ENCODE assay signal across 10 cellular contexts in genomic region chr10:73650537-73651331, GRCh38. TPM values are rescaled to one million over a fixed set of nuclear protein-coding genes. Genes with fewer than 3 reads are reported as not detected.
DNase-seq lines count a peak whose midpoint lies in the region; ATAC-seq and TF ChIP-seq lines count a peak whose summit lies in the region.
"Had no signal": no experiment of that assay in that cellular context is flagged by ENCODE, and none has a peak within 500 bp of the region (broad histone marks: within the 10 kb centered on the region; RNA-seq: fewer than 3 reads in every experiment).

No MANE protein-coding gene starts in this region.

- no peaks in the 10 kb centered on the region for H3K9me3 Mint-ChIP-seq in activated CD8-positive, alpha-beta T cell treated with anti-CD3 and anti-CD28 coated beads, Interleukin-2, amount 10 ng/mL, durations not matched to agents 7 days and 5 days (ENCODE audit: insufficient read depth)

- peak in 1 of 2 donors; percentile 45 for TF ChIP-seq POLR2A in heart left ventricle (IDR thresholded peaks at IDR 0.05)
- TF ChIP-seq POLR2A in esophagus squamous epithelium (IDR thresholded peaks at IDR 0.05) = no peak

- H3K36me3 Mint-ChIP-seq in activated CD8-positive, alpha-beta T cell treated with anti-CD3 and anti-CD28 coated beads, Interleukin-2, amount 10 ng/mL, durations not matched to agents 7 days and 5 days (ENCODE audit: low read depth) = no peaks in the 10 kb centered on the region

- peak; percentile 65 for DNase-seq in AG04450 (ENCODE audit: low read depth, low spot score)
- DNase-seq in heart left ventricle = peak; percentile 73 to 92 (median 86)
- DNase-seq in NCI-H2107 (lab: John Stamatoyannopoulos, UW) = no peak
- no peak for DNase-seq in lower lobe of right lung
- no peak for DNase-seq in esophagus squamous epithelium (lab: John Stamatoyannopoulos, UW)
- DNase-seq in activated CD8-positive, alpha-beta T cell treated with anti-CD3 and anti-CD28 coated beads, Interleukin-2, amount 10 ng/mL, durations not matched to agents 7 days and 5 days = no peak
- DNase-seq: COR-L47, T-helper 17 cell had no signal

- H4K20me1 ChIP-seq in OCI-LY3 (ENCODE audit: insufficient read depth, low read length) = no peaks in the 10 kb centered on the region

- H2AFZ ChIP-seq in OCI-LY3 (ENCODE audit: low read depth, low read length) = no peak overlapping the region

- 35 to 51% (median 41%) methylated on average over 5 of the region's 5 CpGs for WGBS in heart left ventricle, 4 donors
- WGBS in esophagus squamous epithelium, 2 donors = 68 to 75% methylated on average over 4 of the region's 5 CpGs

- no peaks in the 10 kb centered on the region for H3K36me3 ChIP-seq in OCI-LY3 (replicated peaks; ENCODE audit: low read depth, low read length)
- H3K36me3 ChIP-seq in heart left ventricle = peaks cover 0 to 5% (median 0%) of the 10 kb centered on the region in 9 donors
- no peaks in the 10 kb centered on the region for H3K36me3 ChIP-seq in lower lobe of right lung
- H3K36me3 ChIP-seq in esophagus squamous epithelium = no peaks in the 10 kb centered on the region

- H3K4me3 ChIP-seq in AG04450 (ENCODE audit: low read depth, low read length) (no peak overlapping the region), OCI-LY3 (ENCODE audit: low read length) (peak overlapping the region; percentile 40), heart left ventricle (peak overlapping the region in 9 of 12 donors; percentile 7 to 88 (median 70)), lower lobe of right lung (no peak overlapping the region), esophagus squamous epithelium (no peak overlapping the region)

- H3K4me2 ChIP-seq in OCI-LY3 (ENCODE audit: low read length) = peak overlapping the region; percentile 50

- ATAC-seq in GM18861 (IDR thresholded peaks at IDR 0.05; ENCODE audit: unreplicated experiment) (peak; percentile 41), heart left ventricle (peak; percentile 63 to 72 (median 66)), lower lobe of right lung (no peak)
- no peak for ATAC-seq in activated CD8-positive, alpha-beta T cell treated with anti-CD3 and anti-CD28 coated beads, Interleukin-2, amount 10 ng/mL, durations not matched to agents 7 days and 5 days
- ATAC-seq: T-helper 17 cell had no signal

- H3K9me3 ChIP-seq in AG04450 (ENCODE audit: control insufficient read depth, insufficient read depth, low read length) (peaks cover 3% of the 10 kb centered on the region; the same call in 1 of the 2 replicates), OCI-LY3 (ENCODE audit: insufficient read depth, low read length) (no peaks in the 10 kb centered on the region), heart left ventricle (no peaks in the 10 kb centered on the region), lower lobe of right lung (no peaks in the 10 kb centered on the region), esophagus squamous epithelium (no peaks in the 10 kb centered on the region)

- H3K27ac ChIP-seq in AG04450 (ENCODE audit: low read depth, low read length) (peak overlapping the region; percentile 91), OCI-LY3 (ENCODE audit: low read length) (no peak overlapping the region; the same call in 1 of the 2 replicates), heart left ventricle (peak overlapping the region; percentile 72 to 99 (median 92)), lower lobe of right lung (no peak overlapping the region), esophagus squamous epithelium (no peak overlapping the region)

- H3K4me1 Mint-ChIP-seq in activated CD8-positive, alpha-beta T cell treated with anti-CD3 and anti-CD28 coated beads, Interleukin-2, amount 10 ng/mL, durations not matched to agents 7 days and 5 days (ENCODE audit: low read depth) = peaks cover 15% of the 10 kb centered on the region

- intact Hi-C loops in heart left ventricle (cut with DNase I) (loop anchor here in 5 of 10 donors (5.0 to 10.0 kb wide), 4 partner anchors 67 to 94 kb away; partner anchors contain the start of gene SEC24C (in 1 of the 5)), lower lobe of right lung (cut with DNase I) (no loop called here), esophagus squamous epithelium (cut with DNase I) (no loop called here)

- TF ChIP-seq CTCF in AG04450 (IDR thresholded peaks at IDR 0.05; ENCODE audit: low read depth, low read length) (no peak), OCI-LY3 (IDR thresholded peaks at IDR 0.05; ENCODE audit: low read depth, low read length) (no peak), heart left ventricle (IDR thresholded peaks at IDR 0.05) (no peak), lower lobe of right lung (IDR thresholded peaks at IDR 0.05) (no peak), esophagus squamous epithelium (IDR thresholded peaks at IDR 0.05) (no peak)

- CTCF ChIA-PET in AG04450 (lab: Charles Lee) = interaction anchor here (0.6 to 2.5 kb wide), 2 partner anchors 121 to 128 kb away, joined by 3 to 12 read pairs; no protein-coding TSS in a partner anchor
- CTCF ChIA-PET in activated CD8-positive, alpha-beta T cell treated with anti-CD3 and anti-CD28 coated beads, Interleukin-2, amount 10 ng/mL, durations not matched to agents 7 days and 5 days (lab: Charles Lee) = interaction anchor here (12.0 kb wide), 1 partner anchor 121 kb away, joined by 152 read pairs; no protein-coding TSS in a partner anchor

- H3K79me2 ChIP-seq in OCI-LY3 (ENCODE audit: low read length) = no peaks in the 10 kb centered on the region

- H3K27ac Mint-ChIP-seq in activated CD8-positive, alpha-beta T cell treated with anti-CD3 and anti-CD28 coated beads, Interleukin-2, amount 10 ng/mL, durations not matched to agents 7 days and 5 days = no peak overlapping the region
- H3K27ac Mint-ChIP-seq: T-helper 17 cell had no signal

- H3K27me3 ChIP-seq in AG04450 (ENCODE audit: control insufficient read depth, insufficient read depth, low read length) (no peaks in the 10 kb centered on the region), OCI-LY3 (ENCODE audit: low read depth, low read length) (no peaks in the 10 kb centered on the region), heart left ventricle (no peaks in the 10 kb centered on the region), lower lobe of right lung (ENCODE audit: low read depth) (no peaks in the 10 kb centered on the region), esophagus squamous epithelium (no peaks in the 10 kb centered on the region)

- H3K9ac ChIP-seq in OCI-LY3 (ENCODE audit: low read length) = no peak overlapping the region

- H3K4me1 ChIP-seq in OCI-LY3 (ENCODE audit: low read length) (peaks cover 28% of the 10 kb centered on the region), heart left ventricle (peaks cover 3 to 66% (median 25%) of the 10 kb centered on the region in 12 donors), lower lobe of right lung (peaks cover 21% of the 10 kb centered on the region), esophagus squamous epithelium (peaks cover 8 to 31% (median 12%) of the 10 kb centered on the region in 3 donors)

- POLR2A ChIA-PET in AG04450 (lab: Yijun Ruan, JAX) = no interaction called here
- POLR2A ChIA-PET in activated CD8-positive, alpha-beta T cell treated with anti-CD3 and anti-CD28 coated beads, Interleukin-2, amount 10 ng/mL, durations not matched to agents 7 days and 5 days (lab: Charles Lee) = no interaction called here

- H3K27me3 Mint-ChIP-seq in activated CD8-positive, alpha-beta T cell treated with anti-CD3 and anti-CD28 coated beads, Interleukin-2, amount 10 ng/mL, durations not matched to agents 7 days and 5 days (ENCODE audit: low read depth) = peaks cover 7% of the 10 kb centered on the region

- H3K4me3 Mint-ChIP-seq in activated CD8-positive, alpha-beta T cell treated with anti-CD3 and anti-CD28 coated beads, Interleukin-2, amount 10 ng/mL, durations not matched to agents 7 days and 5 days = no peak overlapping the region
- H3K4me3 Mint-ChIP-seq: T-helper 17 cell had no signal

RNA-seq across cellular contexts. Expression of gene SYNPO2L, which starts 5.1 kb away (rescaled TPM):
- polyA plus RNA-seq in AG04450 (2011; rRNA removed) (0.02 and 0.05 TPM in 2 replicates), heart left ventricle (100 to 1,000 TPM in 1 of 2 donors, 10 to 100 TPM in 1; 77.8 to 246 TPM)
- 0.05 and 0.13 TPM in 2 replicates for polyA minus RNA-seq in AG04450 (2011; rRNA and poly(A)+ RNA removed)
- total RNA-seq in heart left ventricle (100 to 1,000 TPM; 129 to 649 (median 387) TPM), lower lobe of right lung (0.32 TPM), esophagus squamous epithelium (under 1 TPM; 0.19 to 0.48 (median 0.24) TPM)
- under 1 TPM in 1 of 2 experiments, not detected in 1; 0.05 TPM for total RNA-seq in activated CD8-positive, alpha-beta T cell treated with anti-CD3 and anti-CD28 coated beads, Interleukin-2, amount 10 ng/mL, durations not matched to agents 7 days and 5 days

RNA-seq across cellular contexts. Expression of gene MYOZ1, which starts 9.5 kb away (rescaled TPM):
- polyA plus RNA-seq in AG04450 (2011; rRNA removed) (not detected in 2 replicates), heart left ventricle (under 1 TPM; 0.28 to 0.76 TPM)
- polyA minus RNA-seq in AG04450 (2011; rRNA and poly(A)+ RNA removed) = not detected in 2 replicates
- total RNA-seq in heart left ventricle (1 to 10 TPM in 3 of 9 donors, under 1 TPM in 5, not detected in 1; 0.23 to 2.5 (median 0.74) TPM), lower lobe of right lung (2.9 TPM), esophagus squamous epithelium (1 to 10 TPM in 1 of 4 donors, under 1 TPM in 2, not detected in 1; 0.19 to 1.2 (median 0.79) TPM)
- not detected for total RNA-seq in activated CD8-positive, alpha-beta T cell treated with anti-CD3 and anti-CD28 coated beads, Interleukin-2, amount 10 ng/mL, durations not matched to agents 7 days and 5 days
- total RNA-seq: T-helper 17 cell had no signal

RNA-seq across cellular contexts. Expression of gene AGAP5, which starts 47.2 kb away (rescaled TPM):
- polyA plus RNA-seq in AG04450 (2011; rRNA removed) = 2.9 and 3.3 TPM in 2 replicates
- polyA minus RNA-seq in AG04450 (2011; rRNA and poly(A)+ RNA removed) = 3.3 and 4.0 TPM in 2 replicates
- 1 to 10 TPM; 1.2 to 6.2 (median 3.3) TPM for total RNA-seq in heart left ventricle
- 1 to 10 TPM; 1.4 to 6.0 TPM for polyA plus RNA-seq in heart left ventricle
- 9.1 TPM for total RNA-seq in lower lobe of right lung
- 1 to 10 TPM; 1.7 to 7.9 (median 5.9) TPM for total RNA-seq in esophagus squamous epithelium
- total RNA-seq in activated CD8-positive, alpha-beta T cell treated with anti-CD3 and anti-CD28 coated beads, Interleukin-2, amount 10 ng/mL, durations not matched to agents 7 days and 5 days = 1 to 10 TPM; 9.3 to 10.0 TPM

RNA-seq across cellular contexts. Expression of gene USP54, which starts 59.6 kb away (rescaled TPM):
- polyA plus RNA-seq in AG04450 (2011; rRNA removed) (8.6 and 11.2 TPM in 2 replicates), heart left ventricle (10 to 100 TPM in 1 of 2 donors, 1 to 10 TPM in 1; 9.1 to 10.4 TPM)
- 13.6 and 16.1 TPM in 2 replicates for polyA minus RNA-seq in AG04450 (2011; rRNA and poly(A)+ RNA removed)
- total RNA-seq in heart left ventricle (10 to 100 TPM; 14.1 to 37.3 (median 20.1) TPM), lower lobe of right lung (97.4 TPM), esophagus squamous epithelium (10 to 100 TPM; 17.8 to 37.4 (median 32.7) TPM)
- total RNA-seq in activated CD8-positive, alpha-beta T cell treated with anti-CD3 and anti-CD28 coated beads, Interleukin-2, amount 10 ng/mL, durations not matched to agents 7 days and 5 days = 1 to 10 TPM; 3.7 to 4.3 TPM

Comparison
In these comparisons a context has a peak if more than half of its experiments do, and no peak if none do; other contexts are left out.
1. DNase-seq: peak in AG04450 (single experiment) and heart left ventricle (5 of 5); none in NCI-H2107 (single experiment), lower lobe of right lung (single experiment), esophagus squamous epithelium (single experiment) and activated CD8-positive, alpha-beta T cell treated with anti-CD3 and anti-CD28 coated beads, Interleukin-2, amount 10 ng/mL, durations not matched to agents 7 days and 5 days (single experiment).
2. H3K27ac ChIP-seq: peak in AG04450 (single experiment) and heart left ventricle (12 of 12); none in OCI-LY3 (single experiment), lower lobe of right lung (single experiment) and esophagus squamous epithelium (0 of 4).
3. H3K4me3 ChIP-seq: peak in OCI-LY3 (single experiment) and heart left ventricle (9 of 12); none in AG04450 (single experiment), lower lobe of right lung (single experiment) and esophagus squamous epithelium (0 of 4).
4. ATAC-seq: peak in GM18861 (single experiment) and heart left ventricle (4 of 4); none in lower lobe of right lung (0 of 2) and activated CD8-positive, alpha-beta T cell treated with anti-CD3 and anti-CD28 coated beads, Interleukin-2, amount 10 ng/mL, durations not matched to agents 7 days and 5 days (single experiment).
5. RNA of gene SYNPO2L, which starts 5.1 kb away (total RNA-seq): 129 to 649 TPM in heart left ventricle; 0.32 TPM in lower lobe of right lung (single experiment), 0.19 to 0.48 TPM in esophagus squamous epithelium and 0.05 TPM in activated CD8-positive, alpha-beta T cell treated with anti-CD3 and anti-CD28 coated beads, Interleukin-2, amount 10 ng/mL, durations not matched to agents 7 days and 5 days; every median in the first group is over 10 times any median in the second.